9 cellular contexts compared by ENCODE assay signal in the genomic region with DNA sequence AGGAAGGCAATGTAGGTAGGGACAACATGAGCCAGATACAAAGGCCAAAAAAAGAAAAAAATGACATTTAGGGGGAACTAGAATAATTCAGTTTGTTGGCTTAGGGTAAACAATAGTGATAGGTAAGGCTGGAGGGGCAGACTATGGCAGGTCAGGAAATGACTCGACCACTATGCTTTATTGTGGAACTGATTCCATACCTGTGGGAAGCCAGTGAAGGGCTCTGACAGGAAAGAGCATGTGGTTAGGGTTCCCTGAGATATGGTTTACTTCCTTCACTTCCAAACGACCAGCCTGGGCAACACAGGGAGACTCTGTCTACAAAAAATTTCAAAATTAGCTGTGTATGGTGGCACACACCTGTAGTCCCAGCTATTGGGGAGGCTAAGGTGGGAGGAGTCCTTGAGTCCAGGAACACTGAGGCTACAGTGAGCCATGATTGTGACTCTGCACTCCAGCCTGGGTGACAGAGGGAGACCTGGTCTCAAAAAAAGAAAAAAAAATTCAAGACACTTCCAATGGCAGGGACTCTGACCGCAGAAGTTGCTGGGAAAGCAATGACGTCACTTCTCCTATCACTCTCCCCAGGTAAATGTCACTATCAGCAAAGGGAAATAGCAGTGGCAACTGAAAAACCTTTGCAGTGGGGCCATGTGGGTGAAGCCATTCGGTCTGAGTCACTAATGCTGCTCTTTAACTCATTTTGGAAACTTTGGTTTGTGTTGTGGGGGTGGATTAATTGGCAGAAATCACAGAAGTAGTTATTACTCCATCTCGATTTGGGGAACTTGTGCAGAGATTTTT.
DNase-seq lines count a peak whose midpoint lies in the region; ATAC-seq, FAIRE-seq and TF ChIP-seq lines count a peak whose summit lies in the region.
"Had no signal": no experiment of that assay in that cellular context is flagged by ENCODE, and none has a peak within 500 bp of the region (broad histone marks: within the 10 kb centered on the region; RNA-seq: fewer than 3 reads in every experiment).

No MANE protein-coding gene starts in this region.

- H3K27me3 Mint-ChIP-seq in endodermal cell (ENCODE audit: insufficient read depth), result no peaks in the 10 kb centered on the region

- peaks cover 34% of the 10 kb centered on the region for H3K4me1 Mint-ChIP-seq in endodermal cell

- H3K36me3 ChIP-seq in mammary epithelial cell (ENCODE audit: insufficient read depth, low read length) (no peaks in the 10 kb centered on the region), endodermal cell (ENCODE audit: control insufficient read depth, insufficient read depth, low read length) (no peaks in the 10 kb centered on the region)
- H3K36me3 ChIP-seq: prostate gland had no signal

- H3K27ac ChIP-seq in mammary epithelial cell (ENCODE audit: insufficient read depth, low read depth, low read length) (no peak overlapping the region), endodermal cell (ENCODE audit: low read depth, low read length) (no peak overlapping the region)
- H3K27ac ChIP-seq: prostate gland had no signal

- no peak overlapping the region for H3K4me3 Mint-ChIP-seq in endodermal cell

- CTCF ChIA-PET in mammary epithelial cell (lab: Charles Lee; ENCODE audit: low non-redundant PET), result no interaction called here

- H3K9ac ChIP-seq in mammary epithelial cell (ENCODE audit: insufficient read depth, low read length) (no peak overlapping the region), endodermal cell (ENCODE audit: extremely low read depth, low read length, poor library complexity, severe bottlenecking) (no peak overlapping the region)

- TF ChIP-seq CTCF in mammary epithelial cell (conservative IDR thresholded peaks at IDR 0.05 in 1 of 2, IDR thresholded peaks at IDR 0.05 in 1 of 2; ENCODE audit: extremely low read depth in 1 of 2, insufficient read depth in 1 of 2, low read depth in 1 of 2, low read length in 2 of 2) (no peak), endodermal cell (conservative IDR thresholded peaks at IDR 0.05) (no peak)

- peak overlapping the region; percentile 42 for H2AFZ ChIP-seq in mammary epithelial cell (ENCODE audit: low read depth, low read length)

- H3K79me2 ChIP-seq in mammary epithelial cell (ENCODE audit: insufficient read depth, low read length), result no peaks in the 10 kb centered on the region

- H3K4me2 ChIP-seq in mammary epithelial cell (ENCODE audit: insufficient read depth, low read depth, low read length), result no peak overlapping the region

- ATAC-seq in GM21723 (IDR thresholded peaks at IDR 0.05; ENCODE audit: unreplicated experiment), result no peak

- H4K20me1 ChIP-seq in mammary epithelial cell (ENCODE audit: insufficient read depth, low read length), result no peaks in the 10 kb centered on the region

- H3K4me1 ChIP-seq in mammary epithelial cell (ENCODE audit: insufficient read depth, low read length) (peaks cover 13% of the 10 kb centered on the region), endodermal cell (ENCODE audit: control insufficient read depth, insufficient read depth, low read length) (peaks cover 19% of the 10 kb centered on the region)
- H3K4me1 ChIP-seq: prostate gland had no signal

- H3K4me3 ChIP-seq in mammary epithelial cell (replicated peaks in 1 of 3; ENCODE audit: insufficient read depth in 1 of 3, low read depth in 2 of 3, low read length in 3 of 3), result no peak overlapping the region
- H3K4me3 ChIP-seq in endodermal cell (ENCODE audit: low read length), result no peak overlapping the region
- H3K4me3 ChIP-seq: prostate gland had no signal

- intact Hi-C loops in mammary epithelial cell (cut with micrococcal nuclease), result no loop called here

- dilution Hi-C loops in mammary epithelial cell (cut with HindIII; ENCODE audit: low sequenced_read_pairs), result no loop called here

- no peaks in the 10 kb centered on the region for H3K36me3 Mint-ChIP-seq in endodermal cell (ENCODE audit: low read depth)

- H3K27ac Mint-ChIP-seq in endodermal cell, result no peak overlapping the region

- no peaks in the 10 kb centered on the region for H3K9me3 Mint-ChIP-seq in endodermal cell

- 43% methylated on average over 6 of the region's 6 CpGs for WGBS in mammary epithelial cell (ENCODE audit: low coverage, missing lambda C conversion rate)
- 73 to 80% methylated on average over 5 to 6 of the region's 6 CpGs for WGBS in endodermal cell (ENCODE audit: insufficient coverage in 1 of 2, insufficient read length in 1 of 2), 2 experiments

- peak; percentile 48 for FAIRE-seq in GM19239 (lab: Jason Lieb, UNC)

- H3K9me3 ChIP-seq in mammary epithelial cell (replicated peaks; ENCODE audit: insufficient read depth, low read length) (no peaks in the 10 kb centered on the region), endodermal cell (ENCODE audit: control insufficient read depth, low read length) (no peaks in the 10 kb centered on the region)
- H3K9me3 ChIP-seq: prostate gland had no signal

- H3K27me3 ChIP-seq in mammary epithelial cell (ENCODE audit: insufficient read depth, low read length) (no peaks in the 10 kb centered on the region), endodermal cell (ENCODE audit: control insufficient read depth, insufficient read depth, low read length, poor library complexity, severe bottlenecking) (no peaks in the 10 kb centered on the region)

- in situ Hi-C loops in mammary epithelial cell (cut with MboI; ENCODE audit: low sequenced_read_pairs in 2 of 2), result no loop called here

- DNase-seq in GM19239 (ENCODE audit: insufficient read length, low spot score) (no peak), mammary epithelial cell (peak; percentile 32), NOMO-1 (lab: John Stamatoyannopoulos, UW; ENCODE audit: unreplicated experiment in 2 of 2) (no peak), endodermal cell (no peak)
- DNase-seq in activated CD4-positive, alpha-beta T cell treated with anti-CD3 and anti-CD28 coated beads for 4 hours, result peak; percentile 12 to 37
- DNase-seq in stimulated activated CD4-positive, alpha-beta T cell treated with anti-CD3 and anti-CD28 coated beads, Interleukin-4, amount 100 ng/mL, for 48 hours (ENCODE audit: low read depth in 2 of 2), result peak; percentile 1 to 8
- DNase-seq: SHP77 treated with DMSO at 0.1 percent for 48 hours had no signal

- no TSS peak for BruUV-seq in mammary epithelial cell (replicated peaks; lab: Mats Ljungman, UMichigan)

Comparison
In these comparisons a context has a peak if more than half of its experiments do, and no peak if none do; other contexts are left out.
1. DNase-seq: peak in activated CD4-positive, alpha-beta T cell treated with anti-CD3 and anti-CD28 coated beads for 4 hours (2 of 2), mammary epithelial cell (single experiment) and stimulated activated CD4-positive, alpha-beta T cell treated with anti-CD3 and anti-CD28 coated beads, Interleukin-4, amount 100 ng/mL, for 48 hours (2 of 2); none in GM19239 (single experiment), NOMO-1 (0 of 2) and endodermal cell (single experiment).